Comparison of ENCODE assay signal across 17 cellular contexts in the genomic region with DNA sequence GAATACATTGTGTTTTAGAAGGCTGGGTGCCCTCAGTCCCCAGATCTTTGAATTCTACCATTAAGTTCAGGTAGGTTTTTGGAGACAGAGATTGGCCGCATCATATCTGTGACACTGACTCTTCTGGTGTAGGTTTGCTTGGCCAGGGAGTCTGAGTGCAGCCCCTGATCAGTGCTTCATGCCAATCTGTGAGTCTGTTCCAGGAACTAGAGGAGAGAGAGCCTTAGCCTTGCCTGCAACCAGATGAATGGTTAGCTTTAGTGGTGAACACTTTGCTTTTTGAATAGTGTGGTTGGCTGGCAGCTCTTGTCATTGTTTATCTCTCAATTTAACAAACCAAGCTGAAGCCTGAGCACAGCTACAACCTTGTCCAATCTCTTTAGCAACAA.
"Had no signal": no experiment of that assay in that cellular context is flagged by ENCODE, and none has a peak within 500 bp of the region (broad histone marks: within the 10 kb centered on the region; RNA-seq: fewer than 3 reads in every experiment).

No MANE protein-coding gene starts in this region.

- H3K27ac ChIP-seq: body of pancreas, psoas muscle, right lobe of liver, spleen, transverse colon had no signal

- H3K4me1 Mint-ChIP-seq: memory B cell had no signal

- H3K27me3 Mint-ChIP-seq: memory B cell; natural killer cell treated with Interleukin-12 subunit alpha and Interleukin-12 subunit beta and Interleukin-15 and Interleukin-18, amount 100 ng/mL, for 72 hours had no signal

- H3K9me3 Mint-ChIP-seq: activated T-cell treated with anti-CD3 and anti-CD28 coated beads, Interleukin-2, amount 50 U/mL, for 72 hours; endodermal cell; memory B cell; natural killer cell treated with Interleukin-12 subunit alpha and Interleukin-12 subunit beta and Interleukin-15 and Interleukin-18, amount 100 ng/mL, for 72 hours had no signal

- H3K36me3 Mint-ChIP-seq: memory B cell; natural killer cell treated with Interleukin-12 subunit alpha and Interleukin-12 subunit beta and Interleukin-15 and Interleukin-18, amount 100 ng/mL, for 72 hours had no signal

- H3K36me3 ChIP-seq: right lobe of liver, spleen, transverse colon had no signal

- H3K4me3 ChIP-seq: body of pancreas, psoas muscle, right lobe of liver, spleen, transverse colon had no signal

- H3K27ac Mint-ChIP-seq: activated T-cell treated with anti-CD3 and anti-CD28 coated beads, Interleukin-2, amount 50 U/mL, for 72 hours; endodermal cell; memory B cell; natural killer cell treated with Interleukin-12 subunit alpha and Interleukin-12 subunit beta and Interleukin-15 and Interleukin-18, amount 100 ng/mL, for 72 hours had no signal

- H3K27me3 ChIP-seq: body of pancreas, right lobe of liver, spleen, transverse colon had no signal

- ATAC-seq: activated CD4-positive, CD25-positive, alpha-beta regulatory T cell treated with anti-CD3 and anti-CD28 coated beads, Interleukin-2, amount 50 U/mL, for 24 hours; activated T-cell treated with anti-CD3 and anti-CD28 coated beads, Interleukin-2, amount 50 U/mL, for 72 hours; body of pancreas; natural killer cell treated with Interleukin-12 subunit alpha and Interleukin-12 subunit beta and Interleukin-15 and Interleukin-18, amount 100 ng/mL, for 72 hours; right lobe of liver had no signal

- DNase-seq: activated CD4-positive, alpha-beta T cell treated with anti-CD3 and anti-CD28 coated beads, Interleukin-2, amount 50 U/mL, for 48 hours; activated CD8-positive, alpha-beta memory T cell treated with anti-CD3 and anti-CD28 coated beads, Interleukin-2, amount 50 U/mL, for 4 hours; activated T-cell treated with anti-CD3 and anti-CD28 coated beads, Interleukin-2, amount 50 U/mL, for 72 hours; body of pancreas; dermis blood vessel endothelial cell; endodermal cell; erythroblast; psoas muscle; right lobe of liver; spleen; stimulated activated CD4-positive, alpha-beta T cell treated with anti-CD3 and anti-CD28 coated beads, Interleukin-2, amount 100 ng/mL, for 24 hours; stimulated activated naive CD4-positive, alpha-beta T cell; substantia nigra; transverse colon had no signal

- H3K4me3 Mint-ChIP-seq: activated T-cell treated with anti-CD3 and anti-CD28 coated beads, Interleukin-2, amount 50 U/mL, for 72 hours; endodermal cell; memory B cell; natural killer cell treated with Interleukin-12 subunit alpha and Interleukin-12 subunit beta and Interleukin-15 and Interleukin-18, amount 100 ng/mL, for 72 hours had no signal

- H3K4me1 ChIP-seq: body of pancreas, psoas muscle, spleen, transverse colon had no signal

- H3K9me3 ChIP-seq: body of pancreas, psoas muscle, right lobe of liver, spleen, transverse colon had no signal
